ENCODE assay signal across 20 cellular contexts in the genomic region with DNA sequence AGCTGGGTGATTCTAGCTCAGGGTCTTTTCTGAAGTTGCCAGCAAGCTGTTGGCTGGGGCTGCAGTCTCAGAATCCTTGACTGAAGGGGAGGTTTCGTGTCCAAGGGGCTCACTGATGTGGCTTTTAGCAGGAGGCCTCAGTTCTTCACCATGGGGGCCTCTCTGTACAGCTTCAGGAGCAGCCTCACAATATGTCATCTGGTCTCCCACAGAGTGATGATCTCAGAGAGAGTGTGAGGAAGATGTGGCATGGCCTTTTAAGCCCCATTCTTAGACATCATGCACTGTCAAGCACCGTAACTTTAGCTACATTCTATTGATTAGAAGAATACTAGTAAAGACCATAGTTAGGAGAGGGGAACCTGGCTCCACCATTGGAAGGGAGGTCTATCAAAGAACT.
DNase-seq lines count a peak whose midpoint lies in the region; ATAC-seq and TF ChIP-seq lines count a peak whose summit lies in the region.
"Had no signal": no experiment of that assay in that cellular context is flagged by ENCODE, and none has a peak within 500 bp of the region (broad histone marks: within the 10 kb centered on the region; RNA-seq: fewer than 3 reads in every experiment).

No MANE protein-coding gene starts in this region.

- no peak overlapping the region for H3K4me3 Mint-ChIP-seq in activated T-helper 17 cell treated with anti-CD3 and anti-CD28 coated beads, Interleukin-2, amount 50 U/mL, for 72 hours
- H3K4me3 Mint-ChIP-seq: B cell; CD4-positive, alpha-beta T cell; CD8-positive, alpha-beta T cell had no signal

- POLR2A ChIA-PET in HEK293 (lab: Yijun Ruan, JAX) = no interaction called here

- H3K27ac ChIP-seq in DND-41 (ENCODE audit: low read length) (no peak overlapping the region), HEK293 (ENCODE audit: extremely low read depth, low read depth, low read length) (no peak overlapping the region)
- H3K27ac ChIP-seq: 22Rv1; A549; BLaER1 treated with 17β-estradiol and CSF1 and Interleukin-3, amounts not matched to agents 10 nM and 100 nM; C4-2B had no signal

- CTCF ChIA-PET in HEK293 (lab: Yijun Ruan, JAX) = interaction anchor here (0.7 kb wide), 1 partner anchor 302 kb away, joined by 3 read pairs; no protein-coding TSS in a partner anchor

- H3K36me3 Mint-ChIP-seq in activated T-helper 17 cell treated with anti-CD3 and anti-CD28 coated beads, Interleukin-2, amount 50 U/mL, for 72 hours (ENCODE audit: low read depth) = no peaks in the 10 kb centered on the region
- H3K36me3 Mint-ChIP-seq: CD8-positive, alpha-beta T cell had no signal

- H2AFZ ChIP-seq in DND-41 (ENCODE audit: low read depth, low read length) = no peak overlapping the region

- TF ChIP-seq CTCF in DND-41 (IDR thresholded peaks at IDR 0.05; ENCODE audit: borderline replicate concordance, extremely low read depth, low read length, poor library complexity, severe bottlenecking) (no peak), HEK293 (tag by site-specific recombination; IDR thresholded peaks at IDR 0.05) (no peak)

- no peaks in the 10 kb centered on the region for H3K79me2 ChIP-seq in DND-41 (ENCODE audit: insufficient read depth, low read length)

- ATAC-seq in DND-41 (ENCODE audit: insufficient read depth, low read depth) (peak; percentile 47; the same call in 2 of the 3 replicates), GM21423 (IDR thresholded peaks at IDR 0.05; ENCODE audit: unreplicated experiment) (no peak)
- peak; percentile 38 for ATAC-seq in activated T-helper 17 cell treated with anti-CD3 and anti-CD28 coated beads, Interleukin-2, amount 50 U/mL, for 72 hours (replicated peaks)
- ATAC-seq: A549; CD8-positive, alpha-beta T cell; GM12878 had no signal

- H4K20me1 ChIP-seq in DND-41 (ENCODE audit: insufficient read depth, low read length) = no peaks in the 10 kb centered on the region
- H4K20me1 ChIP-seq: BLaER1 treated with 17β-estradiol and CSF1 and Interleukin-3, amounts not matched to agents 10 nM and 100 nM had no signal

- H3K36me3 ChIP-seq in DND-41 (ENCODE audit: insufficient read depth, low read length) (no peaks in the 10 kb centered on the region), HEK293 (ENCODE audit: control insufficient read depth in 2 of 2, insufficient read depth in 1 of 2, low read length in 2 of 2) (no peaks in the 10 kb centered on the region)
- H3K36me3 ChIP-seq: BLaER1 treated with 17β-estradiol and CSF1 and Interleukin-3, amounts not matched to agents 10 nM and 100 nM had no signal

- no peaks in the 10 kb centered on the region for H3K9me3 ChIP-seq in DND-41 (ENCODE audit: insufficient read depth, low read length, severe bottlenecking)
- H3K9me3 ChIP-seq in HEK293 (ENCODE audit: control insufficient read depth, insufficient read depth, low read depth, low read length) = no peaks in the 10 kb centered on the region
- H3K9me3 ChIP-seq: A549; BLaER1 treated with 17β-estradiol and CSF1 and Interleukin-3, amounts not matched to agents 10 nM and 100 nM; Caco-2 had no signal

- no peak overlapping the region for H3K4me2 ChIP-seq in DND-41 (ENCODE audit: insufficient read depth, low read length)
- H3K4me2 ChIP-seq: A549; BLaER1 treated with 17β-estradiol and CSF1 and Interleukin-3, amounts not matched to agents 10 nM and 100 nM had no signal

- no peaks in the 10 kb centered on the region for H3K27me3 ChIP-seq in DND-41 (ENCODE audit: insufficient read depth, low read length, poor library complexity)
- H3K27me3 ChIP-seq: BLaER1 treated with 17β-estradiol and CSF1 and Interleukin-3, amounts not matched to agents 10 nM and 100 nM had no signal

- no peak for DNase-seq in DND-41
- no peak for DNase-seq in stimulated activated CD4-positive, alpha-beta T cell treated with anti-CD3 and anti-CD28 coated beads, Interleukin-2, amount 100 ng/mL, for 24 hours
- no peak for DNase-seq in retina
- DNase-seq: AML-193; Caco-2; Calu3; CD4-positive, alpha-beta T cell; CD8-positive, alpha-beta T cell; DMS79 treated with DMSO at 0.1 percent for 48 hours; EL; GDM1 had no signal

- no peak overlapping the region for H3K9ac ChIP-seq in DND-41 (ENCODE audit: low read depth, low read length)
- H3K9ac ChIP-seq: BLaER1 treated with 17β-estradiol and CSF1 and Interleukin-3, amounts not matched to agents 10 nM and 100 nM had no signal

- peaks cover 6% of the 10 kb centered on the region for H3K4me1 Mint-ChIP-seq in activated T-helper 17 cell treated with anti-CD3 and anti-CD28 coated beads, Interleukin-2, amount 50 U/mL, for 72 hours
- H3K4me1 Mint-ChIP-seq: B cell had no signal

- H3K27me3 Mint-ChIP-seq in activated T-helper 17 cell treated with anti-CD3 and anti-CD28 coated beads, Interleukin-2, amount 50 U/mL, for 72 hours = no peaks in the 10 kb centered on the region
- H3K27me3 Mint-ChIP-seq: B cell; CD4-positive, alpha-beta T cell had no signal

- H3K4me1 ChIP-seq in DND-41 (ENCODE audit: insufficient read depth, low read length) (no peaks in the 10 kb centered on the region), HEK293 (ENCODE audit: control insufficient read depth, insufficient read depth, low read length) (no peaks in the 10 kb centered on the region)
- H3K4me1 ChIP-seq: A549; BLaER1 treated with 17β-estradiol and CSF1 and Interleukin-3, amounts not matched to agents 10 nM and 100 nM; Caco-2 had no signal

- no peak overlapping the region for H3K4me3 ChIP-seq in DND-41 (ENCODE audit: low read depth in 1 of 2, low read length in 2 of 2)
- no peak overlapping the region for H3K4me3 ChIP-seq in HEK293 (ENCODE audit: low read depth, low read length)
- H3K4me3 ChIP-seq: A549; BLaER1 treated with 17β-estradiol and CSF1 and Interleukin-3, amounts not matched to agents 10 nM and 100 nM; GM12878 had no signal

- no peak overlapping the region for H3K27ac Mint-ChIP-seq in activated T-helper 17 cell treated with anti-CD3 and anti-CD28 coated beads, Interleukin-2, amount 50 U/mL, for 72 hours
- H3K27ac Mint-ChIP-seq: B cell; CD4-positive, alpha-beta T cell; CD8-positive, alpha-beta T cell had no signal

- no peaks in the 10 kb centered on the region for H3K9me3 Mint-ChIP-seq in activated T-helper 17 cell treated with anti-CD3 and anti-CD28 coated beads, Interleukin-2, amount 50 U/mL, for 72 hours
- H3K9me3 Mint-ChIP-seq: CD4-positive, alpha-beta T cell; CD8-positive, alpha-beta T cell had no signal

TF ChIP-seq in HEK293, 187 proteins besides CTCF, POLR2A, EP300 and RAD21:
- TF ChIP-seq ZNF664 (tag by site-specific recombination; IDR thresholded peaks at IDR 0.05) = no peak
- peak; percentile 45 for TF ChIP-seq ZIC2 (tag by site-specific recombination; IDR thresholded peaks at IDR 0.05)
- TF ChIP-seq ZNF341 (tag by site-specific recombination; IDR thresholded peaks at IDR 0.05; ENCODE audit: low read depth) = no peak
- TF ChIP-seq GLIS1 (tag by site-specific recombination; IDR thresholded peaks at IDR 0.05) = peak; percentile 58
- TF ChIP-seq ZSCAN30 (tag by site-specific recombination; IDR thresholded peaks at IDR 0.05) = no peak
- TF ChIP-seq ZNF37A (tag by site-specific recombination; IDR thresholded peaks at IDR 0.05) = no peak
- no peak for TF ChIP-seq ZNF433 (tag by site-specific recombination; IDR thresholded peaks at IDR 0.05; ENCODE audit: low read depth)
